In genomic region chr12:113222730-113223531, GRCh38 we compare ENCODE assay signal across 8 cellular contexts. TPM values are rescaled to one million over a fixed set of nuclear protein-coding genes. Genes with fewer than 3 reads are reported as not detected.
DNase-seq lines count a peak whose midpoint lies in the region; ATAC-seq and TF ChIP-seq lines count a peak whose summit lies in the region.

No MANE protein-coding gene starts in this region.

- DNase-seq in Right ventricle myocardium inferior (ENCODE audit: missing footprints) (no peak), cardiac septum (ENCODE audit: low spot score) (no peak), NCI-H2196 (lab: John Stamatoyannopoulos, UW; ENCODE audit: unreplicated experiment) (peak; percentile 80), heart right ventricle (peak; percentile 57 to 82), renal cortical epithelial cell (ENCODE audit: low read depth) (peak; percentile 99), OCI-M2 (lab: John Stamatoyannopoulos, UW; ENCODE audit: unreplicated experiment) (no peak)
- DNase-seq in activated naive CD8-positive, alpha-beta T cell treated with anti-CD3 and anti-CD28 coated beads for 36 hours = no peak

- peaks cover 4% of the 10 kb centered on the region for H3K36me3 Mint-ChIP-seq in activated naive CD8-positive, alpha-beta T cell treated with anti-CD3 and anti-CD28 coated beads for 36 hours

- ATAC-seq in Right ventricle myocardium inferior (peak; percentile 38), heart right ventricle (peak in 6 of 8 donors; percentile 18 to 39 (median 30)), GM21825 (IDR thresholded peaks at IDR 0.05; ENCODE audit: unreplicated experiment) (no peak)

- peak overlapping the region; percentile 88 to 99 (median 96) for H3K27ac ChIP-seq in heart right ventricle

- H3K27me3 Mint-ChIP-seq in activated naive CD8-positive, alpha-beta T cell treated with anti-CD3 and anti-CD28 coated beads for 36 hours = peaks cover 4% of the 10 kb centered on the region

- H3K4me1 Mint-ChIP-seq in activated naive CD8-positive, alpha-beta T cell treated with anti-CD3 and anti-CD28 coated beads for 36 hours = peaks cover 24% of the 10 kb centered on the region

- H3K27ac Mint-ChIP-seq in activated naive CD8-positive, alpha-beta T cell treated with anti-CD3 and anti-CD28 coated beads for 36 hours = peak overlapping the region; percentile 96

- no peak for TF ChIP-seq CTCF in heart right ventricle (IDR thresholded peaks at IDR 0.05)

- peaks cover 18 to 64% (median 56%) of the 10 kb centered on the region in 9 donors for H3K4me1 ChIP-seq in heart right ventricle

- 6% methylated on average over 11 of the region's 11 CpGs for WGBS in heart right ventricle, 2 donors

- H3K9me3 Mint-ChIP-seq in activated naive CD8-positive, alpha-beta T cell treated with anti-CD3 and anti-CD28 coated beads for 36 hours = no peaks in the 10 kb centered on the region

- intact Hi-C loops in Right ventricle myocardium inferior (cut with DNase I) (loop anchor here (2.0 to 5.0 kb wide), 2 partner anchors 24 to 49 kb away; no protein-coding TSS in a partner anchor), cardiac septum (cut with DNase I) (loop anchor here (5.0 kb wide), 1 partner anchor 34 kb away; no protein-coding TSS in a partner anchor), heart right ventricle (cut with DNase I) (loop anchor here in 4 of 10 donors (2.0 to 5.0 kb wide), 5 partner anchors 34 to 76 kb away; partner anchors contain the start of genes DDX54 (in 2 of the 4) and RITA1 (in 2 of the 4))

- H3K27me3 ChIP-seq in heart right ventricle = no peaks in the 10 kb centered on the region

- H3K4me3 Mint-ChIP-seq in activated naive CD8-positive, alpha-beta T cell treated with anti-CD3 and anti-CD28 coated beads for 36 hours = peak overlapping the region; percentile 97

- peaks cover 0 to 19% (median 7%) of the 10 kb centered on the region in 9 donors for H3K36me3 ChIP-seq in heart right ventricle

- no peaks in the 10 kb centered on the region for H3K9me3 ChIP-seq in heart right ventricle

- peak overlapping the region in 9 of 10 donors; percentile 73 to 97 (median 93) for H3K4me3 ChIP-seq in heart right ventricle

RNA-seq across cellular contexts. Expression of gene TPCN1, which starts 1.7 kb away (rescaled TPM):
- 120 TPM for total RNA-seq in Right ventricle myocardium inferior
- total RNA-seq in cardiac septum = 77.1 TPM
- total RNA-seq in activated naive CD8-positive, alpha-beta T cell treated with anti-CD3 and anti-CD28 coated beads for 36 hours = 10 to 100 TPM; 20.5 to 25.0 TPM
- total RNA-seq in heart right ventricle = 100 to 1,000 TPM in 8 of 10 donors, 10 to 100 TPM in 2; 81.9 to 163 (median 127) TPM
- 100 to 1,000 TPM in 1 of 2 donors, 10 to 100 TPM in 1; 16.4 to 147 TPM for polyA plus RNA-seq in heart right ventricle
- 20.1 and 48.6 TPM in 2 replicates for total RNA-seq in renal cortical epithelial cell

RNA-seq across cellular contexts. Expression of gene RITA1, which starts 37.4 kb away (rescaled TPM):
- 18.1 TPM for total RNA-seq in Right ventricle myocardium inferior
- total RNA-seq in cardiac septum = 11.0 TPM
- total RNA-seq in activated naive CD8-positive, alpha-beta T cell treated with anti-CD3 and anti-CD28 coated beads for 36 hours = 10 to 100 TPM; 28.9 to 31.1 TPM
- total RNA-seq in heart right ventricle = 10 to 100 TPM; 11.9 to 20.8 (median 14.4) TPM
- 1 to 10 TPM; 8.0 to 9.9 TPM for polyA plus RNA-seq in heart right ventricle
- total RNA-seq in renal cortical epithelial cell = 27.1 and 31.1 TPM in 2 replicates

RNA-seq across cellular contexts. Expression of gene DDX54, which starts 37.7 kb away (rescaled TPM):
- total RNA-seq in Right ventricle myocardium inferior = 38.5 TPM
- 35.5 TPM for total RNA-seq in cardiac septum
- total RNA-seq in activated naive CD8-positive, alpha-beta T cell treated with anti-CD3 and anti-CD28 coated beads for 36 hours = 100 to 1,000 TPM; 136 to 145 TPM
- total RNA-seq in heart right ventricle = 10 to 100 TPM; 33.3 to 46.5 (median 37.5) TPM
- polyA plus RNA-seq in heart right ventricle = 10 to 100 TPM; 16.5 to 52.7 TPM
- total RNA-seq in renal cortical epithelial cell = 30.9 and 32.2 TPM in 2 replicates

Comparison
In these comparisons a context has a peak if more than half of its experiments do, and no peak if none do; other contexts are left out.
1. DNase-seq: peak in NCI-H2196 (single experiment), heart right ventricle (2 of 2) and renal cortical epithelial cell (single experiment); none in Right ventricle myocardium inferior (single experiment), cardiac septum (single experiment), activated naive CD8-positive, alpha-beta T cell treated with anti-CD3 and anti-CD28 coated beads for 36 hours (single experiment) and OCI-M2 (single experiment).